20 cellular contexts compared by ENCODE assay signal in the genomic region with DNA sequence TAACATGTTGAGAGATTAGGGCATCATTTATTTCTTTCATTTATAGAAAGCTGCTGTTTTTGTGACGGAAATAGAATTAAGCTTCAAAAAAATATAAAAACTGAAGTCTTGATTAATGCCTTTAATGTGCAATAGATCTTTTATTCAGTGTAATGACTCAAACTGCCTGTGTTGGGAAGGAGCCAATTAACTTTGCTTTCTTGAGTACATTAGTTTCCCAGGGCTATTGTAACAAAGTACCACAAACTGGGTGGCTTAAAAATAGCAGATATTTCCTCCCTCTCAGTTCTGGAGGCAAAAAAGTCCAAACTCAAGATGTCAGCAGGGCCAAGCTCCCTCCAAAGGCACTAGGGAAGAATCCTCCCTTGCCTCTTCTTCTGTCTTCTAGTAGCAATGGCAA. TPM values are rescaled to one million over a fixed set of nuclear protein-coding genes. Genes with fewer than 3 reads are reported as not detected.
A peak's percentile ranks its signal among the peaks of the same experiment; 100 is the strongest.
DNase-seq lines count a peak whose midpoint lies in the region; ATAC-seq and TF ChIP-seq lines count a peak whose summit lies in the region.
"Had no signal": no experiment of that assay in that cellular context is flagged by ENCODE, and none has a peak within 500 bp of the region (broad histone marks: within the 10 kb centered on the region; RNA-seq: fewer than 3 reads in every experiment).

No MANE protein-coding gene starts in this region.

- no peak overlapping the region for H3K18ac ChIP-seq in IMR-90 (ENCODE audit: low read depth, low read length)

- no peak for ATAC-seq in IMR-90 (ENCODE audit: low read depth)
- ATAC-seq: activated T-cell treated with anti-CD3 and anti-CD28 coated beads, Interleukin-2, amount 50 U/mL, for 72 hours; foreskin keratinocyte; natural killer cell had no signal

- no peaks in the 10 kb centered on the region for H3K9me3 ChIP-seq in IMR-90 (ENCODE audit: control insufficient read depth, insufficient read depth, low read length)
- H3K9me3 ChIP-seq: HAP-1 had no signal

- H4K5ac ChIP-seq in IMR-90 (ENCODE audit: low read depth, low read length): no peak overlapping the region

- H2BK120ac ChIP-seq in IMR-90 (ENCODE audit: low read depth, low read length): no peak overlapping the region

- no peak overlapping the region for H2AFZ ChIP-seq in IMR-90 (replicated peaks; ENCODE audit: low read length, poor library complexity)

- peaks cover 74% of the 10 kb centered on the region for H4K20me1 ChIP-seq in IMR-90 (ENCODE audit: insufficient read depth, low read length)

- H3K4me1 ChIP-seq in IMR-90 (ENCODE audit: control insufficient read depth, insufficient read depth, low read length): peaks cover 7% of the 10 kb centered on the region; the same call in 1 of the 2 replicates
- H3K4me1 ChIP-seq: foreskin keratinocyte, HAP-1 had no signal

- WGBS in IMR-90 (ENCODE audit: extremely low coverage in 2 of 2, insufficient read length in 1 of 2), 2 experiments: no CpG with 5 or more reads among the region's 1 CpG

- peaks cover 37% of the 10 kb centered on the region for H3K36me3 Mint-ChIP-seq in activated T-helper 1 cell treated with anti-CD3 and anti-CD28 coated beads, Interleukin-12 subunit alpha, Interleukin-12 subunit beta, Interleukin-2, Interleukin-4 antibody, amounts not matched to agents 30 ng/mL and 10 ng/mL and 1 ng/mL, durations not matched to agents 14 hours and 24 hours and 36 hours (ENCODE audit: low read depth)

- H3K27me3 ChIP-seq in IMR-90 (ENCODE audit: control insufficient read depth, insufficient read depth, low read length): no peaks in the 10 kb centered on the region
- H3K27me3 ChIP-seq: foreskin keratinocyte had no signal

- H3K27me3 Mint-ChIP-seq in activated T-helper 1 cell treated with anti-CD3 and anti-CD28 coated beads, Interleukin-12 subunit alpha, Interleukin-12 subunit beta, Interleukin-2, Interleukin-4 antibody, amounts not matched to agents 30 ng/mL and 10 ng/mL and 1 ng/mL, durations not matched to agents 14 hours and 24 hours and 36 hours (ENCODE audit: insufficient read depth): no peaks in the 10 kb centered on the region
- H3K27me3 Mint-ChIP-seq: activated B cell treated with CpG ODN at 0.5 μM for 24 hours, type B pancreatic cell had no signal

- H3K23ac ChIP-seq in IMR-90 (ENCODE audit: low read depth, low read length): no peak overlapping the region

- no peak overlapping the region for H3K4ac ChIP-seq in IMR-90 (ENCODE audit: low read depth, low read length)

- DNase-seq in IMR-90 (peak; percentile 33), astrocyte of the hippocampus (ENCODE audit: low read depth, low spot score) (peak; percentile 78), foreskin melanocyte (peak; percentile 44), inferior parietal cortex (ENCODE audit: extremely low spot score) (no peak), GM13976 (ENCODE audit: low spot score) (no peak)
- no peak for DNase-seq in activated T-helper 1 cell treated with anti-CD3 and anti-CD28 coated beads, Interleukin-12 subunit alpha, Interleukin-12 subunit beta, Interleukin-2, Interleukin-4 antibody, amounts not matched to agents 30 ng/mL and 10 ng/mL and 1 ng/mL, durations not matched to agents 14 hours and 24 hours and 36 hours (ENCODE audit: low spot score)
- DNase-seq: activated B cell treated with CpG ODN at 0.5 μM for 24 hours; activated naive CD4-positive, alpha-beta T cell treated with anti-CD3 and anti-CD28 coated beads, Interleukin-2, amount 50 U/mL, for 16 hours; activated T-cell treated with anti-CD3 and anti-CD28 coated beads, Interleukin-2, amount 50 U/mL, for 72 hours; foreskin keratinocyte; Karpas-422; natural killer cell; NCI-H1048; NCI-H187 treated with DMSO at 0.1 percent for 48 hours; stimulated activated naive CD4-positive, alpha-beta T cell treated with Interleukin-2 at 50 U/mL for 16 hours; T-helper 9 cell had no signal

- no peak overlapping the region for H3K4me3 Mint-ChIP-seq in activated T-helper 1 cell treated with anti-CD3 and anti-CD28 coated beads, Interleukin-12 subunit alpha, Interleukin-12 subunit beta, Interleukin-2, Interleukin-4 antibody, amounts not matched to agents 30 ng/mL and 10 ng/mL and 1 ng/mL, durations not matched to agents 14 hours and 24 hours and 36 hours
- H3K4me3 Mint-ChIP-seq: activated B cell treated with CpG ODN at 0.5 μM for 24 hours; activated T-cell treated with anti-CD3 and anti-CD28 coated beads, Interleukin-2, amount 50 U/mL, for 72 hours; natural killer cell; type B pancreatic cell had no signal

- CTCF ChIA-PET in IMR-90 (lab: Yijun Ruan, JAX): no interaction called here

- H3K9ac ChIP-seq in IMR-90 (ENCODE audit: low read depth, low read length): no peak overlapping the region

- H3K79me1 ChIP-seq in IMR-90 (ENCODE audit: low read depth in 1 of 2, low read length in 2 of 2): peaks cover 41 to 65% of the 10 kb centered on the region in 2 experiments

- H2BK15ac ChIP-seq in IMR-90 (ENCODE audit: low read depth, low read length): no peak overlapping the region

- TF ChIP-seq POLR2A in IMR-90 (IDR thresholded peaks at IDR 0.05; ENCODE audit: low read depth, low read length): no peak

- H3K4me2 ChIP-seq in IMR-90 (ENCODE audit: low read depth, low read length): no peak overlapping the region

- POLR2A ChIA-PET in IMR-90 (lab: Charles Lee; ENCODE audit: unreplicated experiment): no interaction called here

- H3K27ac Mint-ChIP-seq in activated T-helper 1 cell treated with anti-CD3 and anti-CD28 coated beads, Interleukin-12 subunit alpha, Interleukin-12 subunit beta, Interleukin-2, Interleukin-4 antibody, amounts not matched to agents 30 ng/mL and 10 ng/mL and 1 ng/mL, durations not matched to agents 14 hours and 24 hours and 36 hours: no peak overlapping the region
- H3K27ac Mint-ChIP-seq: activated B cell treated with CpG ODN at 0.5 μM for 24 hours; activated T-cell treated with anti-CD3 and anti-CD28 coated beads, Interleukin-2, amount 50 U/mL, for 72 hours; natural killer cell; type B pancreatic cell had no signal

- H2AK5ac ChIP-seq in IMR-90 (ENCODE audit: low read depth, low read length): no peak overlapping the region

- H3K14ac ChIP-seq in IMR-90 (replicated peaks; ENCODE audit: low read depth, low read length): no peak overlapping the region

- TF ChIP-seq CTCF in IMR-90 (conservative IDR thresholded peaks at IDR 0.05; ENCODE audit: low read depth, low read length) (no peak), GM13976 (IDR thresholded peaks at IDR 0.05; ENCODE audit: borderline replicate concordance, control extremely low read depth, extremely low read depth, insufficient read depth, missing control alignments) (no peak)

- H3K36me3 ChIP-seq in IMR-90 (ENCODE audit: control insufficient read depth, insufficient read depth, low read length): peaks cover 59% of the 10 kb centered on the region

- no peak overlapping the region for H2BK20ac ChIP-seq in IMR-90 (ENCODE audit: low read depth, low read length)

- H3K4me1 Mint-ChIP-seq in activated T-helper 1 cell treated with anti-CD3 and anti-CD28 coated beads, Interleukin-12 subunit alpha, Interleukin-12 subunit beta, Interleukin-2, Interleukin-4 antibody, amounts not matched to agents 30 ng/mL and 10 ng/mL and 1 ng/mL, durations not matched to agents 14 hours and 24 hours and 36 hours (ENCODE audit: low read depth): no peaks in the 10 kb centered on the region
- H3K4me1 Mint-ChIP-seq: activated B cell treated with CpG ODN at 0.5 μM for 24 hours had no signal

- no peaks in the 10 kb centered on the region for H3K9me3 Mint-ChIP-seq in activated T-helper 1 cell treated with anti-CD3 and anti-CD28 coated beads, Interleukin-12 subunit alpha, Interleukin-12 subunit beta, Interleukin-2, Interleukin-4 antibody, amounts not matched to agents 30 ng/mL and 10 ng/mL and 1 ng/mL, durations not matched to agents 14 hours and 24 hours and 36 hours
- H3K9me3 Mint-ChIP-seq: activated B cell treated with CpG ODN at 0.5 μM for 24 hours; activated T-cell treated with anti-CD3 and anti-CD28 coated beads, Interleukin-2, amount 50 U/mL, for 72 hours; natural killer cell; type B pancreatic cell had no signal

- H4K8ac ChIP-seq in IMR-90 (ENCODE audit: low read depth in 2 of 2, low read length in 2 of 2): no peak overlapping the region

- H4K91ac ChIP-seq in IMR-90 (ENCODE audit: insufficient read depth, low read depth, low read length): no peak overlapping the region

- no peak overlapping the region for H2BK5ac ChIP-seq in IMR-90 (ENCODE audit: low read depth, low read length, poor library complexity, severe bottlenecking)

- H3K4me3 ChIP-seq in IMR-90 (ENCODE audit: insufficient read depth, low read depth, low read length): no peak overlapping the region
- H3K4me3 ChIP-seq: HAP-1, skin epidermis had no signal

- H2AK9ac ChIP-seq in IMR-90 (replicated peaks; ENCODE audit: low read depth, low read length, poor library complexity): no peak overlapping the region

- peaks cover 11% of the 10 kb centered on the region for H3K9me1 ChIP-seq in IMR-90 (ENCODE audit: insufficient read depth, low read length)

- H3K27ac ChIP-seq in IMR-90 (ENCODE audit: insufficient read depth, low read length): peak overlapping the region; percentile 52; the same call in 1 of the 2 replicates
- peak overlapping the region; percentile 38 for H3K27ac ChIP-seq in temporal lobe (ENCODE audit: low read depth, low read length)
- H3K27ac ChIP-seq: foreskin keratinocyte, skin epidermis had no signal

- no peak for TF ChIP-seq RAD21 in IMR-90 (IDR thresholded peaks at IDR 0.05; ENCODE audit: low read length)

- no peak overlapping the region for H3K56ac ChIP-seq in IMR-90 (ENCODE audit: extremely low read depth, insufficient read depth, low read length)

- in situ Hi-C loops in IMR-90 (cut with MboI; ENCODE audit: low sequenced_read_pairs) (no loop called here), GM13976 (cut with MboI; ENCODE audit: low sequenced_read_pairs, unreplicated experiment) (no loop called here)

- dilution Hi-C loops in IMR-90 (cut with HindIII; ENCODE audit: low sequenced_read_pairs, unreplicated experiment): no loop called here

- intact Hi-C loops in IMR-90 (cut with micrococcal nuclease): no loop called here
- intact Hi-C loops in activated T-helper 1 cell treated with anti-CD3 and anti-CD28 coated beads, Interleukin-12 subunit alpha, Interleukin-12 subunit beta, Interleukin-2, Interleukin-4 antibody, amounts not matched to agents 30 ng/mL and 10 ng/mL and 1 ng/mL, durations not matched to agents 14 hours and 24 hours and 36 hours (cut with micrococcal nuclease): no loop called here

- BruUV-seq in IMR-90 (replicated peaks; lab: Mats Ljungman, UMichigan): no TSS peak

TF ChIP-seq in IMR-90, 13 proteins besides CTCF, POLR2A, EP300 and RAD21 (continues in another document):
- TF ChIP-seq FOS (IDR thresholded peaks at IDR 0.05; ENCODE audit: low read depth, low read length): no peak
- no peak for TF ChIP-seq RCOR1 (IDR thresholded peaks at IDR 0.05; ENCODE audit: insufficient replicate concordance, low read length)
- TF ChIP-seq NFE2L2 (IDR thresholded peaks at IDR 0.05; ENCODE audit: low read depth, low read length): no peak

RNA-seq across cellular contexts. Expression of a gene that starts 36.6 kb away (rescaled TPM):
- total RNA-seq in IMR-90 (2012; rRNA removed): 4.1 and 6.9 TPM in 2 replicates
- 2.0 and 2.2 TPM in 2 replicates for polyA plus RNA-seq in IMR-90 (2012; rRNA removed)
- polyA plus RNA-seq in IMR-90 (2012; cell fraction: cytosol; rRNA removed): 0.48 and 0.92 TPM in 2 replicates
- polyA plus RNA-seq in IMR-90 (2012; cell fraction: nucleus; rRNA removed; ENCODE audit: low replicate concordance): 5.9 and 6.1 TPM in 2 replicates
- 3.2 TPM for total RNA-seq in temporal lobe
- 10.5 and 10.6 TPM in 2 replicates for total RNA-seq in activated T-helper 1 cell treated with anti-CD3 and anti-CD28 coated beads, Interleukin-12 subunit alpha, Interleukin-12 subunit beta, Interleukin-2, Interleukin-4 antibody, amounts not matched to agents 30 ng/mL and 10 ng/mL and 1 ng/mL, durations not matched to agents 14 hours and 24 hours and 36 hours

Comparison
In these comparisons a context has a peak if more than half of its experiments do, and no peak if none do; other contexts are left out.
1. DNase-seq: peak in IMR-90 (single experiment), astrocyte of the hippocampus (single experiment) and foreskin melanocyte (single experiment); none in inferior parietal cortex (single experiment), activated T-helper 1 cell treated with anti-CD3 and anti-CD28 coated beads, Interleukin-12 subunit alpha, Interleukin-12 subunit beta, Interleukin-2, Interleukin-4 antibody, amounts not matched to agents 30 ng/mL and 10 ng/mL and 1 ng/mL, durations not matched to agents 14 hours and 24 hours and 36 hours (single experiment) and GM13976 (single experiment).